In the genomic region with DNA sequence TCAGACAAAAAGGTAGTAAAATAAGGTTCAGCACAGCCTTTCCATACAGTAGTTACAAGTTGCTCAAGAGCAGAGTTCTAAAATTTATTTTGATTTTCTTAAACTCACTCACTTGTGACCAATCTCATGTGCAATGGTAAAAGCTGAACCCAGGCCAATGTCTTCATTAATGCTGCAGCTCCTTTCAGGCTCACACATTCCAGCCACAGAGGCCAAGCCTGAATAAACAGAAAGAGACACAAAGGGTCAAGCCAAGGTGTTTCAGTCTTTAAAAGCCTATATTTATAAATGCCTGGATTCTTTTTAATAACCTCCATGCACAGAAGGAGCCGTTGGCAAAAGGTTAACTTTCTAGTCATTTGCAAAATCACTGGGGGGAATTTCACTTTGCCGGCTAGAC, we compare ENCODE assay signal across 1 cellular context.
TF ChIP-seq lines count a peak whose summit lies in the region.

No MANE protein-coding gene starts in this region.

TF ChIP-seq in HepG2, 621 proteins besides CTCF, POLR2A, EP300 and RAD21:
- TF ChIP-seq BCL6 (CRISPR knock-in tag; IDR thresholded peaks at IDR 0.05) (peak; percentile 41; the same call in 1 of the 2 replicates), SOX13 (IDR thresholded peaks at IDR 0.05) (no peak), SOX13 (CRISPR knock-in tag; conservative IDR thresholded peaks at IDR 0.05 in 1 of 2, IDR thresholded peaks at IDR 0.05 in 1 of 2) (peak in 1 of 2 experiments; percentile 27; a peak in 1 of 4 replicates), NR2F6 (IDR thresholded peaks at IDR 0.05) (peak; percentile 63), NR2F6 (CRISPR knock-in tag; IDR thresholded peaks at IDR 0.05) (peak; percentile 39; the same call in 1 of the 2 replicates), NR2F2 (IDR thresholded peaks at IDR 0.05; ENCODE audit: borderline replicate concordance, low read depth) (peak; percentile 75), ZNF652 (CRISPR knock-in tag; IDR thresholded peaks at IDR 0.05; ENCODE audit: borderline replicate concordance, low read depth) (0 out of 2 replicates have a peak, but pooled peaks have one; percentile 25), YEATS2 (CRISPR knock-in tag; IDR thresholded peaks at IDR 0.05; ENCODE audit: borderline replicate concordance) (no peak), ZNF841 (CRISPR knock-in tag; IDR thresholded peaks at IDR 0.05; ENCODE audit: borderline replicate concordance) (no peak), NR2F1 (CRISPR knock-in tag; IDR thresholded peaks at IDR 0.05) (peak in 1 of 2 experiments; percentile 49; a peak in 1 of 4 replicates), TEAD3 (CRISPR knock-in tag; optimal IDR thresholded peaks at IDR 0.05; ENCODE audit: borderline replicate concordance) (peak; percentile 87)
- TF ChIP-seq, protein P1, sequence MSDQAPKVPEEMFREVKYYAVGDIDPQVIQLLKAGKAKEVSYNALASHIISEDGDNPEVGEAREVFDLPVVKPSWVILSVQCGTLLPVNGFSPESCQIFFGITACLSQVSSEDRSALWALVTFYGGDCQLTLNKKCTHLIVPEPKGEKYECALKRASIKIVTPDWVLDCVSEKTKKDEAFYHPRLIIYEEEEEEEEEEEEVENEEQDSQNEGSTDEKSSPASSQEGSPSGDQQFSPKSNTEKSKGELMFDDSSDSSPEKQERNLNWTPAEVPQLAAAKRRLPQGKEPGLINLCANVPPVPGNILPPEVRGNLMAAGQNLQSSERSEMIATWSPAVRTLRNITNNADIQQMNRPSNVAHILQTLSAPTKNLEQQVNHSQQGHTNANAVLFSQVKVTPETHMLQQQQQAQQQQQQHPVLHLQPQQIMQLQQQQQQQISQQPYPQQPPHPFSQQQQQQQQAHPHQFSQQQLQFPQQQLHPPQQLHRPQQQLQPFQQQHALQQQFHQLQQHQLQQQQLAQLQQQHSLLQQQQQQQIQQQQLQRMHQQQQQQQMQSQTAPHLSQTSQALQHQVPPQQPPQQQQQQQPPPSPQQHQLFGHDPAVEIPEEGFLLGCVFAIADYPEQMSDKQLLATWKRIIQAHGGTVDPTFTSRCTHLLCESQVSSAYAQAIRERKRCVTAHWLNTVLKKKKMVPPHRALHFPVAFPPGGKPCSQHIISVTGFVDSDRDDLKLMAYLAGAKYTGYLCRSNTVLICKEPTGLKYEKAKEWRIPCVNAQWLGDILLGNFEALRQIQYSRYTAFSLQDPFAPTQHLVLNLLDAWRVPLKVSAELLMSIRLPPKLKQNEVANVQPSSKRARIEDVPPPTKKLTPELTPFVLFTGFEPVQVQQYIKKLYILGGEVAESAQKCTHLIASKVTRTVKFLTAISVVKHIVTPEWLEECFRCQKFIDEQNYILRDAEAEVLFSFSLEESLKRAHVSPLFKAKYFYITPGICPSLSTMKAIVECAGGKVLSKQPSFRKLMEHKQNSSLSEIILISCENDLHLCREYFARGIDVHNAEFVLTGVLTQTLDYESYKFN (CRISPR knock-in tag; conservative IDR thresholded peaks at IDR 0.05), result 0 out of 2 replicates have a peak, but pooled peaks have one; percentile 13
